16 cellular contexts compared by ENCODE assay signal in genomic region chr5:83364322-83365299, GRCh38.
DNase-seq lines count a peak whose midpoint lies in the region; ATAC-seq, FAIRE-seq and TF ChIP-seq lines count a peak whose summit lies in the region.
"Had no signal": no experiment of that assay in that cellular context is flagged by ENCODE, and none has a peak within 500 bp of the region (broad histone marks: within the 10 kb centered on the region; RNA-seq: fewer than 3 reads in every experiment).

No MANE protein-coding gene starts in this region.

- intact Hi-C loops in GM12878 (cut with micrococcal nuclease; ENCODE audit: unreplicated experiment), result loop anchor here (10.0 kb wide), 1 partner anchor 290 kb away; the partner anchor contains the start of genes TMEM167A and XRCC4

- H3K9ac ChIP-seq in GM12878 (ENCODE audit: control insufficient read depth, insufficient read depth, low read length), result no peak overlapping the region

- ATAC-seq in GM18858 (IDR thresholded peaks at IDR 0.05; ENCODE audit: unreplicated experiment), result peak; percentile 68
- peak; percentile 62 for ATAC-seq in GM21576 (IDR thresholded peaks at IDR 0.05; ENCODE audit: unreplicated experiment)
- ATAC-seq in HG03342 (IDR thresholded peaks at IDR 0.05; ENCODE audit: unreplicated experiment), result peak; percentile 45
- peak; percentile 88 for ATAC-seq in GM12878
- no peak for ATAC-seq in HG02970 (IDR thresholded peaks at IDR 0.05; ENCODE audit: low FRiP score, unreplicated experiment)
- ATAC-seq: activated T-cell treated with anti-CD3 and anti-CD28 coated beads, Interleukin-2, amount 50 U/mL, for 4 hours had no signal

- peaks cover 13% of the 10 kb centered on the region; the same call in 1 of the 2 replicates for H3K4me1 ChIP-seq in GM12878 (ENCODE audit: control insufficient read depth, insufficient read depth, low read length)
- H3K4me1 ChIP-seq: esophagus muscularis mucosa, Peyer's patch had no signal

- no peak for TF ChIP-seq EP300 in GM12878 (IDR thresholded peaks at IDR 0.05; ENCODE audit: borderline replicate concordance in 1 of 2, control insufficient read depth in 1 of 2, low read depth in 2 of 2, low read length in 2 of 2)

- H3K27me3 ChIP-seq in GM12878 (replicated peaks in 1 of 2; ENCODE audit: control insufficient read depth in 2 of 2, insufficient read depth in 2 of 2, low read length in 1 of 2), result no peaks in the 10 kb centered on the region
- H3K27me3 ChIP-seq: esophagus muscularis mucosa, Peyer's patch, spleen had no signal

- no peak for TF ChIP-seq RAD21 in GM12878 (IDR thresholded peaks at IDR 0.05; ENCODE audit: insufficient read depth, low read depth, low read length)

- SMC1A ChIA-PET in GM12878 (lab: Charles Lee; ENCODE audit: uncharacterized antibody, unreplicated experiment), result interaction anchor here (1.4 kb wide), 1 partner anchor 46 kb away, joined by 5 read pairs; no protein-coding TSS in a partner anchor

- no peaks in the 10 kb centered on the region for H3K79me2 ChIP-seq in GM12878 (ENCODE audit: control insufficient read depth, insufficient read depth, low read length)

- no peaks in the 10 kb centered on the region for H4K20me1 ChIP-seq in GM12878 (ENCODE audit: control insufficient read depth, insufficient read depth)

- BruUV-seq in GM12878 (replicated peaks; lab: Mats Ljungman, UMichigan), result no TSS peak

- DNase-seq in GM12878 (ENCODE audit: low read depth, low spot score) (peak; percentile 59), amygdala (lab: John Stamatoyannopoulos, UW) (no peak), NCI-H2196 treated with DMSO at 0.1 percent for 48 hours (lab: John Stamatoyannopoulos, UW; ENCODE audit: unreplicated experiment) (no peak)
- no peak for DNase-seq in activated naive CD4-positive, alpha-beta T cell (lab: John Stamatoyannopoulos, UW)
- DNase-seq: activated T-cell treated with anti-CD3 and anti-CD28 coated beads, Interleukin-2, amount 50 U/mL, for 4 hours; CD4-positive, alpha-beta T cell; kidney; NCI-H1694 treated with DMSO at 0.1 percent for 48 hours; Peyer's patch; spleen had no signal

- peak overlapping the region; percentile 10; the same call in 1 of the 2 replicates for H3K4me3 ChIP-seq in GM12878
- H3K4me3 ChIP-seq: esophagus muscularis mucosa, Peyer's patch, spleen had no signal

- TF ChIP-seq POLR2A in GM12878 (IDR thresholded peaks at IDR 0.05; ENCODE audit: low read depth, low read length), result no peak

- no peaks in the 10 kb centered on the region for H3K36me3 ChIP-seq in GM12878 (ENCODE audit: control insufficient read depth in 2 of 2, insufficient read depth in 2 of 2, low read length in 1 of 2)
- H3K36me3 ChIP-seq: esophagus muscularis mucosa, Peyer's patch, spleen had no signal

- FAIRE-seq in GM12878 (lab: Jason Lieb, UNC), result peak; percentile 68
- FAIRE-seq: kidney had no signal

- H3K9me3 ChIP-seq in GM12878 (replicated peaks; ENCODE audit: control insufficient read depth, insufficient read depth, low read length), result no peaks in the 10 kb centered on the region; the same call in 2 of the 3 replicates
- H3K9me3 ChIP-seq: Peyer's patch had no signal

- RAD21 ChIA-PET in GM12878 (lab: Charles Lee; ENCODE audit: unreplicated experiment), result no interaction called here

- TF ChIP-seq CTCF in GM12878 (IDR thresholded peaks at IDR 0.05 in 2 of 3, conservative IDR thresholded peaks at IDR 0.05 in 1 of 3; ENCODE audit: control insufficient read depth in 2 of 3, extremely low read depth in 1 of 3, insufficient read depth in 1 of 3, low read depth in 3 of 3, low read length in 3 of 3), result no peak

- in situ Hi-C loops in GM12878 (cut with MboI), result no loop called here

- H3K27ac ChIP-seq in GM12878 (ENCODE audit: control insufficient read depth, insufficient read depth), result peak overlapping the region; percentile 40
- H3K27ac ChIP-seq: esophagus muscularis mucosa, Peyer's patch, spleen, VCaP had no signal

- 2% methylated on average over 8 of the region's 8 CpGs for WGBS in GM12878 (ENCODE audit: insufficient coverage, insufficient replicate concordance, low lambda C conversion rate, missing lambda C conversion rate)

- POLR2A ChIA-PET in GM12878 (lab: Charles Lee), result no interaction called here

- peak overlapping the region; percentile 61 for H2AFZ ChIP-seq in GM12878 (ENCODE audit: control insufficient read depth, low read depth, low read length)

- CTCF ChIA-PET in GM12878 (lab: Yijun Ruan, JAX), result no interaction called here

- H3K4me2 ChIP-seq in GM12878 (ENCODE audit: control insufficient read depth, insufficient read depth), result peak overlapping the region; percentile 53

TF ChIP-seq in GM12878, 131 proteins besides CTCF, POLR2A, EP300 and RAD21 (continues in another document):
- peak; percentile 25; the same call in 1 of the 2 replicates for TF ChIP-seq IKZF1 (conservative IDR thresholded peaks at IDR 0.05)
- TF ChIP-seq JUNB (IDR thresholded peaks at IDR 0.05), result peak; percentile 41; the same call in 1 of the 2 replicates
- TF ChIP-seq CHD4 (IDR thresholded peaks at IDR 0.05), result no peak
- TF ChIP-seq FOXM1 (IDR thresholded peaks at IDR 0.05; ENCODE audit: low read depth, low read length), result peak; percentile 77
- peak; percentile 35; the same call in 1 of the 2 replicates for TF ChIP-seq CREM (IDR thresholded peaks at IDR 0.05; ENCODE audit: low read depth)
- TF ChIP-seq ZBTB40 (IDR thresholded peaks at IDR 0.05; ENCODE audit: borderline replicate concordance), result peak; percentile 55; the same call in 1 of the 2 replicates
- TF ChIP-seq PKNOX1 (IDR thresholded peaks at IDR 0.05), result no peak
- no peak for TF ChIP-seq SUPT20H (IDR thresholded peaks at IDR 0.05; ENCODE audit: borderline replicate concordance, control insufficient read depth, low read depth, low read length)
- TF ChIP-seq SMC3 (IDR thresholded peaks at IDR 0.05; ENCODE audit: borderline replicate concordance, low read length), result no peak
- TF ChIP-seq HCFC1 (IDR thresholded peaks at IDR 0.05; ENCODE audit: low read length), result no peak
- TF ChIP-seq PAX5 (IDR thresholded peaks at IDR 0.05; ENCODE audit: borderline replicate concordance, low read depth, low read length), result peak; percentile 37; the same call in 1 of the 2 replicates
- peak; percentile 69; the same call in 1 of the 2 replicates for TF ChIP-seq RUNX3 (IDR thresholded peaks at IDR 0.05; ENCODE audit: low read length)
- peak in 1 of 2 experiments; percentile 42; a peak in 1 of 4 replicates for TF ChIP-seq ETV6 (conservative IDR thresholded peaks at IDR 0.05 in 1 of 2, IDR thresholded peaks at IDR 0.05 in 1 of 2; ENCODE audit: borderline replicate concordance in 1 of 2, low read depth in 1 of 2)
- 0 out of 2 replicates have a peak, but pooled peaks have one; percentile 40 for TF ChIP-seq BCL11A (IDR thresholded peaks at IDR 0.05; ENCODE audit: low read depth, low read length)
- peak; percentile 61 for TF ChIP-seq NFIC (IDR thresholded peaks at IDR 0.05; ENCODE audit: low read depth, low read length)
- peak; percentile 70 for TF ChIP-seq SPI1 (IDR thresholded peaks at IDR 0.05; ENCODE audit: borderline replicate concordance, insufficient read depth, low read depth, low read length)
- TF ChIP-seq SRF (IDR thresholded peaks at IDR 0.05; ENCODE audit: low read depth in 2 of 2, low read length in 2 of 2), result peak in 1 of 2 experiments; percentile 73; a peak in 1 of 4 replicates
